Comparison of ENCODE assay signal across 12 cellular contexts in the genomic region with DNA sequence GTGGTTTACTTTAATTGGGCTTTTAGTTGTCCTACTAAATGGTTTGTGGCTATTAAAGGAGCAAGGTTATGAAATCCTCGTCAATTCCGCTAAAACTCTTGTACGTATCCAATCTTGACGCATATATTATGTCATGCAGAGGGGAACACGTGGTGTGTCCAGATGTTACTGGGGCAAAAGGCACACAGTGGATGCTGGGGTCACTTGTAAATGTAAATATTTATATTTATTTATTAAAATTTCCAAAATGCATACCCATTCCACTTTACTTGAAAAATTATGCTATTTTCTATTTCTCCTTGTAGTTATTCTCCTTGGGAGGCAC. TPM values are rescaled to one million over a fixed set of nuclear protein-coding genes. Genes with fewer than 3 reads are reported as not detected.
DNase-seq lines count a peak whose midpoint lies in the region; ATAC-seq and TF ChIP-seq lines count a peak whose summit lies in the region.
"Had no signal": no experiment of that assay in that cellular context is flagged by ENCODE, and none has a peak within 500 bp of the region (broad histone marks: within the 10 kb centered on the region; RNA-seq: fewer than 3 reads in every experiment).

No MANE protein-coding gene starts in this region.

- H3K4me2 ChIP-seq in mesendoderm (ENCODE audit: low read length): no peak overlapping the region

- H3K9me3 ChIP-seq in testis: no peaks in the 10 kb centered on the region

- no peak overlapping the region for H3K4me3 ChIP-seq in mesendoderm (ENCODE audit: low read length)
- H3K4me3 ChIP-seq in testis: peak overlapping the region; percentile 31 to 43
- H3K4me3 ChIP-seq: pancreas had no signal

- peak overlapping the region; percentile 88 for H3K27ac Mint-ChIP-seq in activated naive CD8-positive, alpha-beta T cell
- no peak overlapping the region for H3K27ac Mint-ChIP-seq in activated naive CD8-positive, alpha-beta T cell treated with anti-CD3 and anti-CD28 coated beads for 36 hours
- H3K27ac Mint-ChIP-seq in activated CD8-positive, alpha-beta T cell treated with anti-CD3 and anti-CD28 coated beads, Interleukin-2, amount 10 ng/mL, durations not matched to agents 7 days and 5 days: peak overlapping the region; percentile 89

- H3K36me3 ChIP-seq in mesendoderm (ENCODE audit: control insufficient read depth, insufficient read depth, low read length): no peaks in the 10 kb centered on the region
- H3K36me3 ChIP-seq in testis (ENCODE audit: low read depth, missing control alignments): no peaks in the 10 kb centered on the region
- H3K36me3 ChIP-seq: pancreas had no signal

- H2BK120ac ChIP-seq in mesendoderm (ENCODE audit: low read depth, low read length): peak overlapping the region; percentile 45

- CTCF ChIA-PET in activated CD8-positive, alpha-beta T cell treated with anti-CD3 and anti-CD28 coated beads, Interleukin-2, amount 10 ng/mL, durations not matched to agents 7 days and 5 days (lab: Charles Lee): interaction anchor here (0.7 kb wide), 1 partner anchor 115 kb away, joined by 3 read pairs; no protein-coding TSS in a partner anchor

- H3K4me1 ChIP-seq in mesendoderm (ENCODE audit: control insufficient read depth, low read depth, low read length): peaks cover 3% of the 10 kb centered on the region
- H3K4me1 ChIP-seq in testis: peaks cover 3% of the 10 kb centered on the region

- H3K56ac ChIP-seq in mesendoderm (ENCODE audit: low read length): no peak overlapping the region

- H2BK15ac ChIP-seq in mesendoderm (replicated peaks; ENCODE audit: low read depth): peak overlapping the region; percentile 99

- peak overlapping the region; percentile 16 for H2BK5ac ChIP-seq in mesendoderm (ENCODE audit: low read length)

- peaks cover 9% of the 10 kb centered on the region for H3K36me3 Mint-ChIP-seq in activated naive CD8-positive, alpha-beta T cell
- peaks cover 2% of the 10 kb centered on the region for H3K36me3 Mint-ChIP-seq in activated naive CD8-positive, alpha-beta T cell treated with anti-CD3 and anti-CD28 coated beads for 36 hours
- peaks cover 15% of the 10 kb centered on the region for H3K36me3 Mint-ChIP-seq in activated CD8-positive, alpha-beta T cell treated with anti-CD3 and anti-CD28 coated beads, Interleukin-2, amount 10 ng/mL, durations not matched to agents 7 days and 5 days (ENCODE audit: low read depth)

- no peak overlapping the region for H4K5ac ChIP-seq in mesendoderm (ENCODE audit: low read length)

- H3K79me2 ChIP-seq in mesendoderm (ENCODE audit: control insufficient read depth, insufficient read depth, low read length): no peaks in the 10 kb centered on the region

- H3K9me3 Mint-ChIP-seq in activated naive CD8-positive, alpha-beta T cell (ENCODE audit: low read depth): peaks cover 4% of the 10 kb centered on the region
- H3K9me3 Mint-ChIP-seq in activated naive CD8-positive, alpha-beta T cell treated with anti-CD3 and anti-CD28 coated beads for 36 hours: peaks cover 17% of the 10 kb centered on the region
- peaks cover 21% of the 10 kb centered on the region for H3K9me3 Mint-ChIP-seq in activated CD8-positive, alpha-beta T cell treated with anti-CD3 and anti-CD28 coated beads, Interleukin-2, amount 10 ng/mL, durations not matched to agents 7 days and 5 days (ENCODE audit: insufficient read depth)

- H3K27me3 ChIP-seq in mesendoderm (ENCODE audit: insufficient read depth, low read length, poor library complexity) (no peaks in the 10 kb centered on the region), testis (no peaks in the 10 kb centered on the region)
- H3K27me3 ChIP-seq: pancreas had no signal

- WGBS in mesendoderm (ENCODE audit: extremely low coverage, insufficient coverage, low lambda C conversion rate): no CpG with 5 or more reads among the region's 5 CpGs
- 27 to 60% methylated on average over 5 of the region's 5 CpGs for WGBS in testis, 2 donors

- intact Hi-C loops in testis (cut with DNase I; ENCODE audit: low total_unique reads): no loop called here

- H3K27ac ChIP-seq in mesendoderm (ENCODE audit: low read depth, low read length) (no peak overlapping the region), testis (peak overlapping the region in 1 of 2 donors; percentile 11)

- H2AK5ac ChIP-seq in mesendoderm (ENCODE audit: low read length): no peak overlapping the region

- H3K4me1 Mint-ChIP-seq in activated naive CD8-positive, alpha-beta T cell (ENCODE audit: low read depth): peaks cover 27% of the 10 kb centered on the region
- peaks cover 6% of the 10 kb centered on the region for H3K4me1 Mint-ChIP-seq in activated naive CD8-positive, alpha-beta T cell treated with anti-CD3 and anti-CD28 coated beads for 36 hours
- H3K4me1 Mint-ChIP-seq in activated CD8-positive, alpha-beta T cell treated with anti-CD3 and anti-CD28 coated beads, Interleukin-2, amount 10 ng/mL, durations not matched to agents 7 days and 5 days (ENCODE audit: low read depth): peaks cover 38% of the 10 kb centered on the region

- peak overlapping the region; percentile 87 for H3K4ac ChIP-seq in mesendoderm (ENCODE audit: low read depth, low read length)

- H3K27me3 Mint-ChIP-seq in activated naive CD8-positive, alpha-beta T cell: no peaks in the 10 kb centered on the region
- no peaks in the 10 kb centered on the region for H3K27me3 Mint-ChIP-seq in activated naive CD8-positive, alpha-beta T cell treated with anti-CD3 and anti-CD28 coated beads for 36 hours
- peaks cover 7% of the 10 kb centered on the region for H3K27me3 Mint-ChIP-seq in activated CD8-positive, alpha-beta T cell treated with anti-CD3 and anti-CD28 coated beads, Interleukin-2, amount 10 ng/mL, durations not matched to agents 7 days and 5 days (ENCODE audit: low read depth)

- H3K23ac ChIP-seq in mesendoderm (ENCODE audit: low read length): no peak overlapping the region

- TF ChIP-seq CTCF in testis (IDR thresholded peaks at IDR 0.05): no peak
- no peak for TF ChIP-seq CTCF in omental fat pad (IDR thresholded peaks at IDR 0.05)

- H4K8ac ChIP-seq in mesendoderm (ENCODE audit: low read depth, low read length): no peak overlapping the region

- peak overlapping the region; percentile 80 for H3K4me3 Mint-ChIP-seq in activated naive CD8-positive, alpha-beta T cell
- H3K4me3 Mint-ChIP-seq in activated naive CD8-positive, alpha-beta T cell treated with anti-CD3 and anti-CD28 coated beads for 36 hours: no peak overlapping the region
- no peak overlapping the region for H3K4me3 Mint-ChIP-seq in activated CD8-positive, alpha-beta T cell treated with anti-CD3 and anti-CD28 coated beads, Interleukin-2, amount 10 ng/mL, durations not matched to agents 7 days and 5 days

- no peaks in the 10 kb centered on the region for H3K79me1 ChIP-seq in mesendoderm (ENCODE audit: low read length)

- ATAC-seq in activated CD8-positive, alpha-beta T cell treated with anti-CD3 and anti-CD28 coated beads, Interleukin-2, amount 10 ng/mL, durations not matched to agents 7 days and 5 days: no peak
- ATAC-seq in GM18870 (IDR thresholded peaks at IDR 0.05; ENCODE audit: unreplicated experiment) (no peak), omental fat pad (ENCODE audit: low FRiP score) (no peak)

- H3K9ac ChIP-seq in mesendoderm (ENCODE audit: low read length): no peak overlapping the region

- POLR2A ChIA-PET in activated CD8-positive, alpha-beta T cell treated with anti-CD3 and anti-CD28 coated beads, Interleukin-2, amount 10 ng/mL, durations not matched to agents 7 days and 5 days (lab: Charles Lee): interaction anchor here (0.7 kb wide), 1 partner anchor 29 kb away, joined by 3 read pairs; no protein-coding TSS in a partner anchor

- no peak overlapping the region for H3K18ac ChIP-seq in mesendoderm (ENCODE audit: low read length)

- no peak for TF ChIP-seq POLR2A in testis (IDR thresholded peaks at IDR 0.05)

- DNase-seq in activated naive CD8-positive, alpha-beta T cell treated with anti-CD3 and anti-CD28 coated beads for 36 hours: no peak
- no peak for DNase-seq in activated CD8-positive, alpha-beta T cell treated with anti-CD3 and anti-CD28 coated beads, Interleukin-2, amount 10 ng/mL, durations not matched to agents 7 days and 5 days
- DNase-seq in mesendoderm (no peak), testis (no peak), RKO (ENCODE audit: low spot score) (no peak), omental fat pad (ENCODE audit: low spot score) (no peak)
- DNase-seq: amygdala; NCI-H2029; pancreas; stimulated activated CD4-positive, alpha-beta T cell treated with anti-CD3 and anti-CD28 coated beads, Interleukin-1b, Interleukin-23, amount 100 ng/mL, for 48 hours had no signal

RNA-seq across cellular contexts. Expression of gene SLC46A3, which starts 36.7 kb away (rescaled TPM):
- total RNA-seq in activated naive CD8-positive, alpha-beta T cell treated with anti-CD3 and anti-CD28 coated beads for 36 hours: 1 to 10 TPM; 2.6 to 3.2 TPM
- total RNA-seq in activated CD8-positive, alpha-beta T cell treated with anti-CD3 and anti-CD28 coated beads, Interleukin-2, amount 10 ng/mL, durations not matched to agents 7 days and 5 days: 10 to 100 TPM; 10.3 to 10.9 TPM
- 1.1 TPM for polyA plus RNA-seq in mesendoderm (2013, experiment 1 of 2)
- 0.85 TPM for polyA plus RNA-seq in mesendoderm (2013, experiment 2 of 2)
- total RNA-seq in testis: 10 to 100 TPM; 30.5 to 36.0 TPM
- 22.9 TPM for polyA plus RNA-seq in testis (ENCODE audit: insufficient read depth, low read depth, low replicate concordance)
- 10 to 100 TPM; 10.6 to 16.1 (median 13.3) TPM for total RNA-seq in omental fat pad
